In the genomic region with DNA sequence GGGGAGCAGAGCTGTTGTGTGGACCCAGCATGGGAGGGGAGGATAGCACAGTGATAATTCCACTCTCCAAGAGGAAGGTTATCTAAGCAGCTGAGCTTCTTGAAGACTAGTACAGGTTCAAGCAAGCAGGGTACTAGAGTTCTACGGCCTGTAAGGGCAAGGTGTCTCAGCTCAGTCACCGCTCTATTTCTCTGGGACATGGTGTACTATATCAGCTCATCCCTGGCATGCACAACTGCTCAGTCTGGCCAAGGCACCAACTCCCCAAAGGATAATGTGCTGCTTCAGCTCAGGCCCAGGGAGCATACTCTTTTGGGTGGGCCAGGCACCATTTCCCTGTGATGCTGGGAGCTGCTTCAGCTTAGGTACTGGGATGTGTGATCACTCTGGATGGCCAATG, we compare ENCODE assay signal across 27 cellular contexts.
"Had no signal": no experiment of that assay in that cellular context is flagged by ENCODE, and none has a peak within 500 bp of the region (broad histone marks: within the 10 kb centered on the region; RNA-seq: fewer than 3 reads in every experiment).

No MANE protein-coding gene starts in this region.

- H3K4me3 Mint-ChIP-seq: dendritic cell treated with granulocyte-macrophage colony-stimulating factor and Interleukin-4, amounts not matched to agents 40 ng/mL and 50 ng/mL, for 4 days; effector memory CD8-positive, alpha-beta T cell; endodermal cell; immature natural killer cell; mesothelial cell of epicardium had no signal

- H3K36me3 ChIP-seq: colonic mucosa had no signal

- H3K79me2 ChIP-seq: hepatocyte had no signal

- H3K4me1 ChIP-seq: colonic mucosa, esophagus squamous epithelium, left lung, lower lobe of right lung had no signal

- DNase-seq: colonic mucosa; cortex of kidney; effector CD8-positive, alpha-beta T cell; effector memory CD8-positive, alpha-beta T cell; endodermal cell; erythroblast; esophagus squamous epithelium; foreskin melanocyte; heart left ventricle; hypothalamus; immature natural killer cell; islet precursor cell; kidney; kidney glomerular epithelial cell; left colon; left lung; left ventricle myocardium superior; lower lobe of right lung; mesenchymal stem cell; mucosa of descending colon; naive B cell had no signal

- H3K27ac ChIP-seq: colonic mucosa, epithelial cell of prostate, esophagus squamous epithelium, gastroesophageal sphincter, heart left ventricle, hepatocyte, left lung, lower lobe of right lung had no signal

- H2AFZ ChIP-seq: hepatocyte had no signal

- ATAC-seq: effector memory CD8-positive, alpha-beta T cell; esophagus mucosa; gastroesophageal sphincter; left colon; left lung; left ventricle myocardium superior; mucosa of descending colon had no signal

- H3K9me3 Mint-ChIP-seq: dendritic cell treated with granulocyte-macrophage colony-stimulating factor and Interleukin-4, amounts not matched to agents 40 ng/mL and 50 ng/mL, for 4 days; effector memory CD8-positive, alpha-beta T cell; immature natural killer cell had no signal

- H3K27me3 ChIP-seq: colonic mucosa, esophagus squamous epithelium, gastroesophageal sphincter, heart left ventricle, hepatocyte, left lung had no signal

- H3K9me3 ChIP-seq: colonic mucosa, esophagus squamous epithelium, gastroesophageal sphincter, left lung, lower lobe of right lung, mucosa of descending colon had no signal

- H3K4me2 ChIP-seq: hepatocyte had no signal

- H3K27ac Mint-ChIP-seq: dendritic cell treated with granulocyte-macrophage colony-stimulating factor and Interleukin-4, amounts not matched to agents 40 ng/mL and 50 ng/mL, for 4 days; effector memory CD8-positive, alpha-beta T cell; mesothelial cell of epicardium; naive B cell had no signal

- H3K4me3 ChIP-seq: colonic mucosa, esophagus squamous epithelium, gastroesophageal sphincter, heart left ventricle, hepatocyte, left lung, lower lobe of right lung, mucosa of descending colon had no signal
